Comparison of ENCODE assay signal across 17 cellular contexts in the genomic region with DNA sequence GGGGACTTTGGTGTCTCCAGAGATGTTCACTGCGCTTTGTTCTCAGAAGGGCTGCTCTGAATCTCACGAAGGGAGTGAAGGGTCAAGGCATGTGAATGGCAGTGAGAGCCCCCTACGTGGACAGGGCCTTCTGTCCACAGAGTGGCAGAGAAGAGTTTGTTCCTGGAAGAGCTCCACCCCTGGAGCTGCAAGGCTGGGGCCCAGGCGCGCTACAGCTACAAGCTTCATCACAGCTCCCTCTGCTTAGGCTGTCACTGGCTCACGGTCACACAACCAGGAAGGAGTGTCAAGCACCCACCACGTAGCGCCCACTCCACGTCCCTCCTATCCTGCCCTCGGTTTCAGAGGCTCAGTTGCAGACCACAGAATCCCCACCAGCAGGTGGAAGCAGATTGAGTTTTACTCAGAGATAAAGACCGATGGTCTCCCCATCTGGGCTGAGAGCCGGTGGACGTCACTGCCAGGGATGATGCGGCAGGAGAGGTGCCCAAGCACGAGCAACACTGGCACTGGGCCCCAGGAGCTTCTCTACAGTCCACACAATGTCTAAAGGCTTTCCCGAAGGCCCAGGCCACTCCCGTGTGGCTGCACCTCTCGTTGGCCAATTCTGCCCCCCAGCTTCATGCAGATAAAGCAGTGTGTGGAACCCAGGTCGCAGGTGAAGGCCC. TPM values are rescaled to one million over a fixed set of nuclear protein-coding genes. Genes with fewer than 3 reads are reported as not detected.
DNase-seq lines count a peak whose midpoint lies in the region; ATAC-seq and TF ChIP-seq lines count a peak whose summit lies in the region.
"Had no signal": no experiment of that assay in that cellular context is flagged by ENCODE, and none has a peak within 500 bp of the region (broad histone marks: within the 10 kb centered on the region; RNA-seq: fewer than 3 reads in every experiment).

No MANE protein-coding gene starts in this region.

- H3K36me3 Mint-ChIP-seq in chondrocyte (ENCODE audit: low read depth) = no peaks in the 10 kb centered on the region
- H3K36me3 Mint-ChIP-seq in type B pancreatic cell = no peaks in the 10 kb centered on the region
- H3K36me3 Mint-ChIP-seq: activated naive CD8-positive, alpha-beta T cell treated with anti-CD3 and anti-CD28 coated beads, Interleukin-2, amount 10 ng/mL, durations not matched to agents 7 days and 5 days; CD4-positive, CD25-positive, alpha-beta regulatory T cell; naive thymus-derived CD4-positive, alpha-beta T cell had no signal

- peaks cover 5% of the 10 kb centered on the region for H3K4me1 Mint-ChIP-seq in chondrocyte (ENCODE audit: low read depth)
- peaks cover 9% of the 10 kb centered on the region for H3K4me1 Mint-ChIP-seq in type B pancreatic cell (ENCODE audit: unreplicated experiment)

- no peak overlapping the region for H3K4me3 Mint-ChIP-seq in chondrocyte (ENCODE audit: unreplicated experiment)
- no peak overlapping the region for H3K4me3 Mint-ChIP-seq in type B pancreatic cell
- H3K4me3 Mint-ChIP-seq: activated naive CD8-positive, alpha-beta T cell treated with anti-CD3 and anti-CD28 coated beads, Interleukin-2, amount 10 ng/mL, durations not matched to agents 7 days and 5 days; CD4-positive, CD25-positive, alpha-beta regulatory T cell; naive thymus-derived CD4-positive, alpha-beta T cell; T-helper 2 cell treated with Interferon-gamma antibody and Interleukin-4, amounts not matched to agents 5 μg/mL and 100 μg/mL, for 36 hours had no signal

- H3K9ac ChIP-seq in MM.1S (ENCODE audit: low read length) = no peak overlapping the region
- H3K9ac ChIP-seq: KMS-11 had no signal

- H3K27me3 Mint-ChIP-seq in chondrocyte (ENCODE audit: low read depth) (no peaks in the 10 kb centered on the region), type B pancreatic cell (no peaks in the 10 kb centered on the region)
- H3K27me3 Mint-ChIP-seq: CD4-positive, CD25-positive, alpha-beta regulatory T cell had no signal

- H3K4me1 ChIP-seq in lower lobe of right lung = no peaks in the 10 kb centered on the region
- 0 out of 2 replicates have a peak, but pooled peaks cover 3% of the 10 kb centered on the region for H3K4me1 ChIP-seq in MM.1S (ENCODE audit: low read length)
- H3K4me1 ChIP-seq: ascending aorta, uterus had no signal

- no peaks in the 10 kb centered on the region for H4K20me1 ChIP-seq in MM.1S (ENCODE audit: insufficient read depth, low read length)

- no peak for TF ChIP-seq CTCF in chondrocyte (IDR thresholded peaks at IDR 0.05)
- no peak for TF ChIP-seq CTCF in lower lobe of right lung (IDR thresholded peaks at IDR 0.05)
- TF ChIP-seq CTCF in type B pancreatic cell (conservative IDR thresholded peaks at IDR 0.05) = no peak
- no peak for TF ChIP-seq CTCF in MM.1S (IDR thresholded peaks at IDR 0.05; ENCODE audit: low read length)

- H3K36me3 ChIP-seq in lower lobe of right lung = no peaks in the 10 kb centered on the region
- H3K36me3 ChIP-seq in MM.1S (replicated peaks; ENCODE audit: insufficient read depth, low read length) = no peaks in the 10 kb centered on the region
- H3K36me3 ChIP-seq: ascending aorta, left ventricle myocardium inferior, uterus had no signal

- H3K9me3 Mint-ChIP-seq in chondrocyte (ENCODE audit: low read depth) (no peaks in the 10 kb centered on the region), type B pancreatic cell (no peaks in the 10 kb centered on the region)
- H3K9me3 Mint-ChIP-seq: activated naive CD8-positive, alpha-beta T cell treated with anti-CD3 and anti-CD28 coated beads, Interleukin-2, amount 10 ng/mL, durations not matched to agents 7 days and 5 days; activated T-helper 2 cell treated with anti-CD3 and anti-CD28 coated beads, Interferon-gamma antibody, Interleukin-2, Interleukin-4, amounts not matched to agents 10 μg/mL and 5 μg/mL and 100 μg/mL, durations not matched to agents 14 hours and 24 hours and 36 hours; CD4-positive, CD25-positive, alpha-beta regulatory T cell; naive thymus-derived CD4-positive, alpha-beta T cell; T-helper 2 cell treated with Interferon-gamma antibody and Interleukin-4, amounts not matched to agents 5 μg/mL and 100 μg/mL, for 36 hours had no signal

- no peaks in the 10 kb centered on the region for H3K79me2 ChIP-seq in MM.1S (ENCODE audit: low read length)

- no peak overlapping the region for H2AFZ ChIP-seq in MM.1S (ENCODE audit: low read length)

- peaks cover 5% of the 10 kb centered on the region for H3K27me3 ChIP-seq in lower lobe of right lung (ENCODE audit: low read depth)
- no peaks in the 10 kb centered on the region; the same call in 1 of the 2 replicates for H3K27me3 ChIP-seq in MM.1S (replicated peaks; ENCODE audit: insufficient read depth, low read length)
- H3K27me3 ChIP-seq: ascending aorta, uterus had no signal

- intact Hi-C loops in lower lobe of right lung (cut with DNase I) = no loop called here

- ATAC-seq in lower lobe of right lung = no peak

- H3F3A ChIP-seq in MM.1S (ENCODE audit: insufficient read depth, low read length) = no peaks in the 10 kb centered on the region

- no peaks in the 10 kb centered on the region for H3K9me2 ChIP-seq in MM.1S (replicated peaks; ENCODE audit: insufficient read depth, low read length)

- no peak overlapping the region for H3K27ac ChIP-seq in lower lobe of right lung
- no peak overlapping the region for H3K27ac ChIP-seq in MM.1S (ENCODE audit: low read length)
- H3K27ac ChIP-seq: ascending aorta, KMS-11, left ventricle myocardium inferior, uterus had no signal

- DNase-seq in activated CD8-positive, alpha-beta memory T cell treated with anti-CD3 and anti-CD28 coated beads for 24 hours = peak; percentile 52
- DNase-seq in activated CD8-positive, alpha-beta memory T cell treated with anti-CD3 and anti-CD28 coated beads, Interleukin-2, amount 50 U/mL, for 4 hours = no peak
- DNase-seq in chondrocyte (ENCODE audit: low spot score) (peak; percentile 59), lower lobe of right lung (peak; percentile 20), type B pancreatic cell (ENCODE audit: extremely low spot score, unreplicated experiment) (peak; percentile 51), HPDE6-E6E7 (ENCODE audit: extremely low spot score) (no peak), NCI-H226 (no peak), MM.1S (no peak)

- H3K4me3 ChIP-seq in lower lobe of right lung (no peak overlapping the region), MM.1S (ENCODE audit: low read length) (no peak overlapping the region)
- H3K4me3 ChIP-seq: ascending aorta, left ventricle myocardium inferior, uterus had no signal

- no peak overlapping the region for H3K4me2 ChIP-seq in MM.1S (ENCODE audit: low read depth, low read length)
- H3K4me2 ChIP-seq: KMS-11 had no signal

- H3K27ac Mint-ChIP-seq in chondrocyte (ENCODE audit: unreplicated experiment) = no peak overlapping the region
- H3K27ac Mint-ChIP-seq in type B pancreatic cell = no peak overlapping the region
- H3K27ac Mint-ChIP-seq: activated naive CD8-positive, alpha-beta T cell treated with anti-CD3 and anti-CD28 coated beads, Interleukin-2, amount 10 ng/mL, durations not matched to agents 7 days and 5 days; activated T-helper 2 cell treated with anti-CD3 and anti-CD28 coated beads, Interferon-gamma antibody, Interleukin-2, Interleukin-4, amounts not matched to agents 10 μg/mL and 5 μg/mL and 100 μg/mL, durations not matched to agents 14 hours and 24 hours and 36 hours; CD4-positive, CD25-positive, alpha-beta regulatory T cell; T-helper 2 cell treated with Interferon-gamma antibody and Interleukin-4, amounts not matched to agents 5 μg/mL and 100 μg/mL, for 36 hours had no signal

- H3K9me3 ChIP-seq in lower lobe of right lung = no peaks in the 10 kb centered on the region
- H3K9me3 ChIP-seq in MM.1S (replicated peaks; ENCODE audit: insufficient read depth, low read length) = no peaks in the 10 kb centered on the region
- H3K9me3 ChIP-seq: ascending aorta, left ventricle myocardium inferior, uterus had no signal

RNA-seq across cellular contexts. Expression of a gene that starts 23.0 kb away (rescaled TPM):
- total RNA-seq in chondrocyte = 52.8 to 76.0 TPM (median 54.3 TPM) in 3 replicates
- total RNA-seq in lower lobe of right lung = 47.0 TPM
- total RNA-seq in type B pancreatic cell (ENCODE audit: low replicate concordance) = 78.4 and 78.8 TPM in 2 replicates

Comparison
In these comparisons a context has a peak if more than half of its experiments do, and no peak if none do; other contexts are left out.
1. DNase-seq: peak in activated CD8-positive, alpha-beta memory T cell treated with anti-CD3 and anti-CD28 coated beads for 24 hours (single experiment), chondrocyte (single experiment), lower lobe of right lung (single experiment) and type B pancreatic cell (single experiment); none in activated CD8-positive, alpha-beta memory T cell treated with anti-CD3 and anti-CD28 coated beads, Interleukin-2, amount 50 U/mL, for 4 hours (single experiment), HPDE6-E6E7 (single experiment), NCI-H226 (single experiment) and MM.1S (single experiment).